1 cellular context compared by ENCODE assay signal in the genomic region with DNA sequence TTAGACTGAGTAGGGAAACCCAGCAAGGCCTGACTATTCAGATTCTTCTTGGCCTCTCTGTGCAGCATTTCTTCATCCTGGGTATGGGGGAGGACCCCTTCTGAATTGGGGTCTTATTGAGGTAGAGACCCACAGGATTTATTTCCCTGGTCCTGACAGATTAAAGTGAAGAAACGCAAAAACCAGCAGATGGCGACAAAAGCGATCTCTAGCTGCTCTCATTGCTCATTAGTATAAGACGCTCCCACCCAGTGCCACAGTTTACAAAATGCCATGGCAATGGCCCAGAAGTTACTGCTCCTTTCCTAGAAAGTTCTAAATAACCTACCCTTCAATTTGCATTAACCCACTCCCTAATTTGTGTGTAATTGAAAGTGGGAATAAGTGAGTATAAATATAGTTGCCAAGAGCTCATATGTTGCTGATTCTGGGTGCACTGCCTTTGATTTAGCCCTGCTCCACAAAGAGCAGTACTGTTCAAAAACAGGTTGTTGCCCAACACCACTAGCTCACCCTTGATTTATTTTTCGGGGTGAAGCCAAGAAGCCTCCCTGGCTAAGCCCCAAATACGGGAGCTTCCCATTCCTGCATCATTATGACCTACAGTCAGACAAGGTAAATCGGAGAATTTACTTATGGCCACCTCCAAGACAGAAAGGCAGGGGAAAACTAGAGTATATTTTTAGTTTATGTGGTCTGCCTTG.
TF ChIP-seq lines count a peak whose summit lies in the region.

No MANE protein-coding gene starts in this region.

TF ChIP-seq in K562, 482 proteins besides CTCF, POLR2A, EP300 and RAD21 (continued from another document):
- TF ChIP-seq, protein P1, sequence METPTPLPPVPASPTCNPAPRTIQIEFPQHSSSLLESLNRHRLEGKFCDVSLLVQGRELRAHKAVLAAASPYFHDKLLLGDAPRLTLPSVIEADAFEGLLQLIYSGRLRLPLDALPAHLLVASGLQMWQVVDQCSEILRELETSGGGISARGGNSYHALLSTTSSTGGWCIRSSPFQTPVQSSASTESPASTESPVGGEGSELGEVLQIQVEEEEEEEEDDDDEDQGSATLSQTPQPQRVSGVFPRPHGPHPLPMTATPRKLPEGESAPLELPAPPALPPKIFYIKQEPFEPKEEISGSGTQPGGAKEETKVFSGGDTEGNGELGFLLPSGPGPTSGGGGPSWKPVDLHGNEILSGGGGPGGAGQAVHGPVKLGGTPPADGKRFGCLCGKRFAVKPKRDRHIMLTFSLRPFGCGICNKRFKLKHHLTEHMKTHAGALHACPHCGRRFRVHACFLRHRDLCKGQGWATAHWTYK (CRISPR knock-in tag; IDR thresholded peaks at IDR 0.05) = 0 out of 2 replicates have a peak, but pooled peaks have one; percentile 17
- TF ChIP-seq NFIC (IDR thresholded peaks at IDR 0.05) = 0 out of 2 replicates have a peak, but pooled peaks have one; percentile 19
- no peak for TF ChIP-seq NR4A1 (CRISPR knock-in tag; IDR thresholded peaks at IDR 0.05)
- TF ChIP-seq NR4A1 (tag; IDR thresholded peaks at IDR 0.05) = 0 out of 2 replicates have a peak, but pooled peaks have one; percentile 38
- TF ChIP-seq, protein P2, sequence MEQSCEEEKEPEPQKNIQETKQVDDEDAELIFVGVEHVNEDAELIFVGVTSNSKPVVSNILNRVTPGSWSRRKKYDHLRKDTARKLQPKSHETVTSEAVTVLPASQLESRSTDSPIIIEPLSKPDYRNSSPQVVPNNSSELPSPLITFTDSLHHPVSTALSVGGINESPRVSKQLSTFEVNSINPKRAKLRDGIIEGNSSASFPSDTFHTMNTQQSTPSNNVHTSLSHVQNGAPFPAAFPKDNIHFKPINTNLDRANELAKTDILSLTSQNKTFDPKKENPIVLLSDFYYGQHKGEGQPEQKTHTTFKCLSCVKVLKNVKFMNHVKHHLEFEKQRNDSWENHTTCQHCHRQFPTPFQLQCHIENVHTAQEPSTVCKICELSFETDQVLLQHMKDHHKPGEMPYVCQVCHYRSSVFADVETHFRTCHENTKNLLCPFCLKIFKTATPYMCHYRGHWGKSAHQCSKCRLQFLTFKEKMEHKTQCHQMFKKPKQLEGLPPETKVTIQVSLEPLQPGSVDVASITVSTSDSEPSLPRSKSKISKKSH (CRISPR knock-in tag; IDR thresholded peaks at IDR 0.05) = no peak
- TF ChIP-seq STAT5A (IDR thresholded peaks at IDR 0.05; ENCODE audit: borderline replicate concordance, low read length) = no peak
- no peak for TF ChIP-seq SMAD4 (CRISPR knock-in tag; conservative IDR thresholded peaks at IDR 0.05)
- peak; percentile 56 for TF ChIP-seq SMC3 (conservative IDR thresholded peaks at IDR 0.05; ENCODE audit: insufficient read depth, low read depth, low read length)
- peak; percentile 42 for TF ChIP-seq RFX1 (IDR thresholded peaks at IDR 0.05)
- 0 out of 2 replicates have a peak, but pooled peaks have one; percentile 25 for TF ChIP-seq ARID2 (IDR thresholded peaks at IDR 0.05)
- peak; percentile 30 for TF ChIP-seq BRD9 (IDR thresholded peaks at IDR 0.05; ENCODE audit: low read depth, partially characterized antibody)
- TF ChIP-seq ZNF785 (CRISPR knock-in tag; IDR thresholded peaks at IDR 0.05) = no peak
- no peak for TF ChIP-seq RBM34 (IDR thresholded peaks at IDR 0.05; ENCODE audit: borderline replicate concordance, insufficient read depth, low read length)
- TF ChIP-seq CXXC5 (CRISPR knock-in tag; IDR thresholded peaks at IDR 0.05) = peak; percentile 21; the same call in 1 of the 2 replicates
- TF ChIP-seq DEAF1 (CRISPR knock-in tag; IDR thresholded peaks at IDR 0.05) = peak; percentile 40; the same call in 1 of the 2 replicates
- TF ChIP-seq, protein P3, sequence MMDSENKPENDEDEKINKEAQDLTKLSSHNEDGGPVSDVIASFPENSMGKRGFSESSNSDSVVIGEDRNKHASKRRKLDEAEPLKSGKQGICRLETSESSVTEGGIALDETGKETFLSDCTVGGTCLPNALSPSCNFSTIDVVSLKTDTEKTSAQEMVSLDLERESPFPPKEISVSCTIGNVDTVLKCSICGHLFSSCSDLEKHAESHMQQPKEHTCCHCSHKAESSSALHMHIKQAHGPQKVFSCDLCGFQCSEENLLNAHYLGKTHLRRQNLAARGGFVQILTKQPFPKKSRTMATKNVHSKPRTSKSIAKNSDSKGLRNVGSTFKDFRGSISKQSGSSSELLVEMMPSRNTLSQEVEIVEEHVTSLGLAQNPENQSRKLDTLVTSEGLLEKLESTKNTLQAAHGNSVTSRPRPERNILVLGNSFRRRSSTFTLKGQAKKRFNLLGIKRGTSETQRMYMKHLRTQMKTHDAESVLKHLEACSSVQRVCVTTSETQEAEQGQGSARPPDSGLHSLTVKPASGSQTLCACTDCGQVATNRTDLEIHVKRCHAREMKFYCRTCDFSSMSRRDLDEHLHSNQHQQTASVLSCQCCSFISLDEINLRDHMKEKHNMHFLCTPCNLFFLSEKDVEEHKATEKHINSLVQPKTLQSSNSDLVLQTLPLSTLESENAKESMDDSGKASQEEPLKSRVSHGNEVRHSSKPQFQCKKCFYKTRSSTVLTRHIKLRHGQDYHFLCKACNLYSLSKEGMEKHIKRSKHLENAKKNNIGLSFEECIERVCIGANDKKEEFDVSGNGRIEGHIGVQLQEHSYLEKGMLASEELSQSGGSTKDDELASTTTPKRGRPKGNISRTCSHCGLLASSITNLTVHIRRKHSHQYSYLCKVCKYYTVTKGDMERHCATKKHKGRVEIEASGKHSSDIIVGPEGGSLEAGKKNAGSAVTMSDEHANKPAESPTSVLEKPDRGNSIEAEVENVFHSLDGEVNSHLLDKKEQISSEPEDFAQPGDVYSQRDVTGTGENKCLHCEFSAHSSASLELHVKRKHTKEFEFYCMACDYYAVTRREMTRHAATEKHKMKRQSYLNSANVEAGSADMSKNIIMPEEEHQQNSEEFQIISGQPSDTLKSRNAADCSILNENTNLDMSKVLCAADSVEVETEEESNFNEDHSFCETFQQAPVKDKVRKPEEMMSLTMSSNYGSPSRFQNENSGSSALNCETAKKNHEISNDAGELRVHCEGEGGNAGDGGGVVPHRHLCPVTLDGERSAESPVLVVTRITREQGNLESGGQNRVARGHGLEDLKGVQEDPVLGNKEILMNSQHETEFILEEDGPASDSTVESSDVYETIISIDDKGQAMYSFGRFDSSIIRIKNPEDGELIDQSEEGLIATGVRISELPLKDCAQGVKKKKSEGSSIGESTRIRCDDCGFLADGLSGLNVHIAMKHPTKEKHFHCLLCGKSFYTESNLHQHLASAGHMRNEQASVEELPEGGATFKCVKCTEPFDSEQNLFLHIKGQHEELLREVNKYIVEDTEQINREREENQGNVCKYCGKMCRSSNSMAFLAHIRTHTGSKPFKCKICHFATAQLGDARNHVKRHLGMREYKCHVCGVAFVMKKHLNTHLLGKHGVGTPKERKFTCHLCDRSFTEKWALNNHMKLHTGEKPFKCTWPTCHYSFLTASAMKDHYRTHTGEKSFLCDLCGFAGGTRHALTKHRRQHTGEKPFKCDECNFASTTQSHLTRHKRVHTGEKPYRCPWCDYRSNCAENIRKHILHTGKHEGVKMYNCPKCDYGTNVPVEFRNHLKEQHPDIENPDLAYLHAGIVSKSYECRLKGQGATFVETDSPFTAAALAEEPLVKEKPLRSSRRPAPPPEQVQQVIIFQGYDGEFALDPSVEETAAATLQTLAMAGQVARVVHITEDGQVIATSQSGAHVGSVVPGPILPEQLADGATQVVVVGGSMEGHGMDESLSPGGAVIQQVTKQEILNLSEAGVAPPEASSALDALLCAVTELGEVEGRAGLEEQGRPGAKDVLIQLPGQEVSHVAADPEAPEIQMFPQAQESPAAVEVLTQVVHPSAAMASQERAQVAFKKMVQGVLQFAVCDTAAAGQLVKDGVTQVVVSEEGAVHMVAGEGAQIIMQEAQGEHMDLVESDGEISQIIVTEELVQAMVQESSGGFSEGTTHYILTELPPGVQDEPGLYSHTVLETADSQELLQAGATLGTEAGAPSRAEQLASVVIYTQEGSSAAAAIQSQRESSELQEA (IDR thresholded peaks at IDR 0.05; ENCODE audit: low read depth) = no peak
- no peak for TF ChIP-seq ZNF316 (IDR thresholded peaks at IDR 0.05)
- peak; percentile 40; the same call in 1 of the 2 replicates for TF ChIP-seq CC2D1A (IDR thresholded peaks at IDR 0.05)
- no peak for TF ChIP-seq GATAD2A (IDR thresholded peaks at IDR 0.05)
- TF ChIP-seq NCOA1 (IDR thresholded peaks at IDR 0.05; ENCODE audit: low read depth) = no peak
- 0 out of 2 replicates have a peak, but pooled peaks have one; percentile 13 for TF ChIP-seq ZNF668 (CRISPR knock-in tag; IDR thresholded peaks at IDR 0.05)
- TF ChIP-seq PHB2 (IDR thresholded peaks at IDR 0.05; ENCODE audit: low read depth) = no peak
- TF ChIP-seq DMBX1 (CRISPR knock-in tag; IDR thresholded peaks at IDR 0.05; ENCODE audit: borderline replicate concordance) = peak; percentile 34; the same call in 1 of the 2 replicates
- no peak for TF ChIP-seq KAT8 (IDR thresholded peaks at IDR 0.05; ENCODE audit: low read depth)
- no peak for TF ChIP-seq ZNF24 (IDR thresholded peaks at IDR 0.05)
- TF ChIP-seq, protein P4, sequence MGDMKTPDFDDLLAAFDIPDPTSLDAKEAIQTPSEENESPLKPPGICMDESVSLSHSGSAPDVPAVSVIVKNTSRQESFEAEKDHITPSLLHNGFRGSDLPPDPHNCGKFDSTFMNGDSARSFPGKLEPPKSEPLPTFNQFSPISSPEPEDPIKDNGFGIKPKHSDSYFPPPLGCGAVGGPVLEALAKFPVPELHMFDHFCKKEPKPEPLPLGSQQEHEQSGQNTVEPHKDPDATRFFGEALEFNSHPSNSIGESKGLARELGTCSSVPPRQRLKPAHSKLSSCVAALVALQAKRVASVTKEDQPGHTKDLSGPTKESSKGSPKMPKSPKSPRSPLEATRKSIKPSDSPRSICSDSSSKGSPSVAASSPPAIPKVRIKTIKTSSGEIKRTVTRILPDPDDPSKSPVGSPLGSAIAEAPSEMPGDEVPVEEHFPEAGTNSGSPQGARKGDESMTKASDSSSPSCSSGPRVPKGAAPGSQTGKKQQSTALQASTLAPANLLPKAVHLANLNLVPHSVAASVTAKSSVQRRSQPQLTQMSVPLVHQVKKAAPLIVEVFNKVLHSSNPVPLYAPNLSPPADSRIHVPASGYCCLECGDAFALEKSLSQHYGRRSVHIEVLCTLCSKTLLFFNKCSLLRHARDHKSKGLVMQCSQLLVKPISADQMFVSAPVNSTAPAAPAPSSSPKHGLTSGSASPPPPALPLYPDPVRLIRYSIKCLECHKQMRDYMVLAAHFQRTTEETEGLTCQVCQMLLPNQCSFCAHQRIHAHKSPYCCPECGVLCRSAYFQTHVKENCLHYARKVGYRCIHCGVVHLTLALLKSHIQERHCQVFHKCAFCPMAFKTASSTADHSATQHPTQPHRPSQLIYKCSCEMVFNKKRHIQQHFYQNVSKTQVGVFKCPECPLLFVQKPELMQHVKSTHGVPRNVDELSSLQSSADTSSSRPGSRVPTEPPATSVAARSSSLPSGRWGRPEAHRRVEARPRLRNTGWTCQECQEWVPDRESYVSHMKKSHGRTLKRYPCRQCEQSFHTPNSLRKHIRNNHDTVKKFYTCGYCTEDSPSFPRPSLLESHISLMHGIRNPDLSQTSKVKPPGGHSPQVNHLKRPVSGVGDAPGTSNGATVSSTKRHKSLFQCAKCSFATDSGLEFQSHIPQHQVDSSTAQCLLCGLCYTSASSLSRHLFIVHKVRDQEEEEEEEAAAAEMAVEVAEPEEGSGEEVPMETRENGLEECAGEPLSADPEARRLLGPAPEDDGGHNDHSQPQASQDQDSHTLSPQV (IDR thresholded peaks at IDR 0.05) = 0 out of 2 replicates have a peak, but pooled peaks have one; percentile 31
- no peak for TF ChIP-seq SP1 (CRISPR knock-in tag; IDR thresholded peaks at IDR 0.05)
- no peak for TF ChIP-seq ZKSCAN3 (CRISPR knock-in tag; IDR thresholded peaks at IDR 0.05)
- TF ChIP-seq, protein P5, sequence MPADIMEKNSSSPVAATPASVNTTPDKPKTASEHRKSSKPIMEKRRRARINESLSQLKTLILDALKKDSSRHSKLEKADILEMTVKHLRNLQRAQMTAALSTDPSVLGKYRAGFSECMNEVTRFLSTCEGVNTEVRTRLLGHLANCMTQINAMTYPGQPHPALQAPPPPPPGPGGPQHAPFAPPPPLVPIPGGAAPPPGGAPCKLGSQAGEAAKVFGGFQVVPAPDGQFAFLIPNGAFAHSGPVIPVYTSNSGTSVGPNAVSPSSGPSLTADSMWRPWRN (IDR thresholded peaks at IDR 0.05; ENCODE audit: low read depth) = no peak
- TF ChIP-seq FOXK1 (CRISPR knock-in tag; IDR thresholded peaks at IDR 0.05; ENCODE audit: borderline replicate concordance) = no peak
